10 cellular contexts compared by ENCODE assay signal in genomic region chr18:31840499-31840898, GRCh38.
"Had no signal": no experiment of that assay in that cellular context is flagged by ENCODE, and none has a peak within 500 bp of the region (broad histone marks: within the 10 kb centered on the region; RNA-seq: fewer than 3 reads in every experiment).

No MANE protein-coding gene starts in this region.

- H3K4me1 Mint-ChIP-seq: H9 had no signal

- H3K27ac ChIP-seq: GM23248 had no signal

- DNase-seq: GM23248, GOT3, H7, H9, HCEC 1CT, HFFc6 had no signal

- H3K27ac Mint-ChIP-seq: H9, HFFc6 had no signal

- H3K4me3 Mint-ChIP-seq: H9, HFFc6 had no signal

- H3K4me3 ChIP-seq: GM23248, HAP-1 had no signal

- H3K9me3 ChIP-seq: HAP-1 had no signal

- H3K9me3 Mint-ChIP-seq: H9, HFFc6 had no signal

- H2AFZ ChIP-seq: GM23248 had no signal

- ATAC-seq: HCT116 had no signal

- H3K9ac ChIP-seq: GM23248 had no signal

- FAIRE-seq: H1, H54 had no signal

- H3K4me1 ChIP-seq: HAP-1 had no signal
